ENCODE assay signal across 17 cellular contexts in the genomic region with DNA sequence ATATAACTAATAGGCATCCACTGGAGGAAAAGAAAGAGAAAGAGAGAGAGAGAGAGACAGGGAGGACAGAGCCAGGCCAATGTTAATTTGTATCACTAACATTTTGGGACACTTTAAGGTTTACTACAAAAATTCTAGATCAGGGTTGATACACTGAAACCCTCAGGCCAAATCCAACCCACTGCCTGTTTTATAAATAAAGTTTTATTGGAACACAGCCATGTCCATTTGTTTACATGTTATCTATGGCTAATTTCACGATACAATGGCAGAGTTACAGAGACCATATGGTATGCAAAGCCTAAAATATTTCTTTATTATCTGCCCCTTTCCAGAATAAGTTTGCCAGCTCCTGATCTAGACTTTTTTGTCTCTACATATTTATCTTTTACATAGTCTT.
A peak's percentile ranks its signal among the peaks of the same experiment; 100 is the strongest.
DNase-seq lines count a peak whose midpoint lies in the region; FAIRE-seq and TF ChIP-seq lines count a peak whose summit lies in the region.
"Had no signal": no experiment of that assay in that cellular context is flagged by ENCODE, and none has a peak within 500 bp of the region (broad histone marks: within the 10 kb centered on the region; RNA-seq: fewer than 3 reads in every experiment).

No MANE protein-coding gene starts in this region.

- H3K36me3 ChIP-seq in hepatocyte (replicated peaks; ENCODE audit: insufficient read depth, low read depth) (no peaks in the 10 kb centered on the region), smooth muscle cell (ENCODE audit: low read depth) (no peaks in the 10 kb centered on the region), kidney (ENCODE audit: control insufficient read depth in 1 of 2, insufficient read depth in 2 of 2, low read length in 2 of 2) (no peaks in the 10 kb centered on the region)

- H3K9ac ChIP-seq in smooth muscle cell (ENCODE audit: low read depth) (peak overlapping the region; percentile 60), kidney (ENCODE audit: low read length in 2 of 2) (no peak overlapping the region)

- no peak for TF ChIP-seq CTCF in hepatocyte (IDR thresholded peaks at IDR 0.05; ENCODE audit: poor library complexity)
- no peak for TF ChIP-seq CTCF in smooth muscle cell (IDR thresholded peaks at IDR 0.05; ENCODE audit: borderline replicate concordance, insufficient read depth, poor library complexity, severe bottlenecking)
- no peak for TF ChIP-seq CTCF in kidney (IDR thresholded peaks at IDR 0.05; ENCODE audit: borderline replicate concordance, extremely low read depth, insufficient read depth)

- H3K4me3 ChIP-seq in hepatocyte = no peak overlapping the region
- peak overlapping the region; percentile 9 for H3K4me3 ChIP-seq in smooth muscle cell
- H3K4me3 ChIP-seq in kidney (ENCODE audit: low read length in 2 of 2) = no peak overlapping the region

- intact Hi-C loops in kidney (cut with DNase I) = no loop called here

- H2AFZ ChIP-seq in hepatocyte = peak overlapping the region; percentile 27
- H2AFZ ChIP-seq in smooth muscle cell (ENCODE audit: low read depth) = peak overlapping the region; percentile 65

- no peaks in the 10 kb centered on the region for H3K4me1 ChIP-seq in hepatocyte (ENCODE audit: insufficient read depth)
- peaks cover 12% of the 10 kb centered on the region for H3K4me1 ChIP-seq in smooth muscle cell (ENCODE audit: low read depth)
- peaks cover 0 to 6% of the 10 kb centered on the region in 2 donors for H3K4me1 ChIP-seq in kidney (ENCODE audit: control insufficient read depth in 1 of 2, insufficient read depth in 1 of 2, low read depth in 1 of 2, low read length in 2 of 2)

- H3K9me2 ChIP-seq in hepatocyte (replicated peaks; ENCODE audit: insufficient read depth) = no peaks in the 10 kb centered on the region

- H3F3A ChIP-seq in smooth muscle cell (ENCODE audit: low read depth) = peaks cover 28% of the 10 kb centered on the region

- no peaks in the 10 kb centered on the region for H3K79me2 ChIP-seq in hepatocyte
- no peaks in the 10 kb centered on the region for H3K79me2 ChIP-seq in smooth muscle cell (ENCODE audit: low read depth)

- H3K27ac ChIP-seq in hepatocyte = peak overlapping the region; percentile 72
- peak overlapping the region; percentile 92 for H3K27ac ChIP-seq in smooth muscle cell (ENCODE audit: low read depth)
- H3K27ac ChIP-seq in kidney (ENCODE audit: low read depth in 2 of 2, low read length in 2 of 2) = no peak overlapping the region

- 60% methylated on average over 1 of the region's 1 CpG for WGBS in hepatocyte (ENCODE audit: low lambda C conversion rate, missing lambda C conversion rate)
- WGBS in smooth muscle cell (ENCODE audit: low lambda C conversion rate) = 20% methylated on average over 1 of the region's 1 CpG

- H3K9me3 ChIP-seq in hepatocyte (ENCODE audit: low read depth) = no peaks in the 10 kb centered on the region
- H3K9me3 ChIP-seq in smooth muscle cell (replicated peaks; ENCODE audit: low read depth) = no peaks in the 10 kb centered on the region
- no peaks in the 10 kb centered on the region for H3K9me3 ChIP-seq in kidney (ENCODE audit: control insufficient read depth in 1 of 2, low read length in 2 of 2)

- H3K4me2 ChIP-seq in hepatocyte (peak overlapping the region; percentile 50), smooth muscle cell (peak overlapping the region; percentile 82)

- H3K27me3 ChIP-seq in hepatocyte (no peaks in the 10 kb centered on the region), smooth muscle cell (ENCODE audit: low read depth) (no peaks in the 10 kb centered on the region)

- no peak for FAIRE-seq in kidney (lab: Jason Lieb, UNC)
- FAIRE-seq: GM12892, H1 had no signal

- H4K20me1 ChIP-seq in hepatocyte (ENCODE audit: insufficient read depth, poor library complexity, severe bottlenecking) (no peaks in the 10 kb centered on the region), smooth muscle cell (ENCODE audit: low read depth) (no peaks in the 10 kb centered on the region)

- DNase-seq in NCI-H69 (lab: John Stamatoyannopoulos, UW) = peak; percentile 5
- DNase-seq in hepatocyte (ENCODE audit: low spot score) = no peak
- no peak for DNase-seq in smooth muscle cell (lab: John Stamatoyannopoulos, UW; ENCODE audit: unreplicated experiment)
- DNase-seq in kidney = no peak
- DNase-seq in cortex of kidney (lab: John Stamatoyannopoulos, UW) = no peak
- no peak for DNase-seq in germinal center (ENCODE audit: low spot score)
- DNase-seq: C1 segment of cervical spinal cord; Calu3; CD4-positive, alpha-beta memory T cell; COR-L47; DMS53; DMS79 treated with DMSO at 0.1 percent for 48 hours; GF-D8; H7; HCEC 1CT had no signal

Comparison
In these comparisons a context has a peak if more than half of its experiments do, and no peak if none do; other contexts are left out.
1. H3K27ac ChIP-seq: peak in hepatocyte (single experiment) and smooth muscle cell (single experiment); none in kidney (0 of 2).